In the genomic region with DNA sequence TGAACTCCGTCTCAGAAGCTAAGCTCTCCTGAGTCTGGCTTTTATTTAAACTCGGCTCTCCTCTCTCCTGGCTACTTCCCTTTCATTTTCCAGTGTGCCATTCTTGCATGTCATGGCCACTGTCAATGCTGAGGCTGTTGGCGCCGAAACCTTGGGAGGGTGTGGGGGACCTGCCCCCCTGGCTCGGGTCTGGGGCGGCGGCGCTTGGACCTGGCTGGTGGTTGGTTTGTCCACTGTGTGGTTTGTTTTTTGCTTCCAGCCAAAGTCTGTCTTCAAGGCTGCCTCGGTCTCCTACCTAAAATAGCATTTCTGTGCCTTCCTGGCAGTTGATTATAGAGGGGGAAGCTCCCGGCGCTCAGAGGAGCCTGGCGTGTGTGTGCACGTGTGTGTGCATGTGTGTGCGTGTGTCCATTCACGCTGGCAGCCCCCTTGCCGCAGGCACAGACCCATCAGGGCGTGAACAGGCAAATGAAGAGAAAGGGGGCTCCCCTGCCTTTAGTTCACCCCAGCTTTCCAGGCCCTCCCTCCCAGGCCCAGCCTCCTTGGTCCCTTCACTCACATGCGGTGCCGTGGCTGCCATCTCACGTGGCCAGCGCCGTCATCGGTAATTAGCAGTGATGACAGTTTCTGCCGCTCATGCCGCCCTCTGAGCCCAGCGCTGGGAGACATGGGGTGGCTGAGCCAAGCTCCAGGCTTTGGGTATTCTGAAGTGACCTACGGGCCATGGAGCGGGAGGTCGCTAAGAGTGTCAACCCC, we compare ENCODE assay signal across 8 cellular contexts.
A peak's percentile ranks its signal among the peaks of the same experiment; 100 is the strongest.
DNase-seq lines count a peak whose midpoint lies in the region; ATAC-seq and TF ChIP-seq lines count a peak whose summit lies in the region.

No MANE protein-coding gene starts in this region.

- TF ChIP-seq CTCF in foreskin keratinocyte (conservative IDR thresholded peaks at IDR 0.05): no peak

- no peaks in the 10 kb centered on the region for H3K36me3 Mint-ChIP-seq in stimulated activated memory B cell treated with anti-CD40 and anti-IgM and Interleukin-4, amounts not matched to agents 10 μg/mL and 1 μg/mL and 100 μg/mL, for 72 hours

- in situ Hi-C loops in SK-MEL-5 (cut with HindIII; ENCODE audit: low pct_unique_long_range_greater_than_20kb, low sequenced_read_pairs): no loop called here

- peak overlapping the region; percentile 96 for H3K4me3 Mint-ChIP-seq in stimulated activated memory B cell treated with anti-CD40 and anti-IgM and Interleukin-4, amounts not matched to agents 10 μg/mL and 1 μg/mL and 100 μg/mL, for 72 hours

- H3K9me3 Mint-ChIP-seq in stimulated activated memory B cell treated with anti-CD40 and anti-IgM and Interleukin-4, amounts not matched to agents 10 μg/mL and 1 μg/mL and 100 μg/mL, for 72 hours: no peaks in the 10 kb centered on the region

- DNase-seq in cardiac septum (ENCODE audit: low spot score): peak; percentile 71
- no peak for DNase-seq in left ventricle myocardium superior
- DNase-seq in SK-MEL-5 (ENCODE audit: low read depth, low spot score): peak; percentile 79
- DNase-seq in foreskin keratinocyte: peak in 1 of 2 donors; percentile 50
- no peak for DNase-seq in activated gamma-delta T cell (lab: John Stamatoyannopoulos, UW)
- DNase-seq in NCI-H2029 treated with DMSO at 0.1 percent for 48 hours (lab: John Stamatoyannopoulos, UW): no peak

- no peaks in the 10 kb centered on the region for H3K27me3 ChIP-seq in foreskin keratinocyte

- peak overlapping the region; percentile 95 for H3K27ac Mint-ChIP-seq in stimulated activated memory B cell treated with anti-CD40 and anti-IgM and Interleukin-4, amounts not matched to agents 10 μg/mL and 1 μg/mL and 100 μg/mL, for 72 hours

- intact Hi-C loops in cardiac septum (cut with DNase I): no loop called here
- intact Hi-C loops in left ventricle myocardium superior (cut with micrococcal nuclease): loop anchor here (10.0 kb wide), 1 partner anchor 104 kb away; no protein-coding TSS in a partner anchor

- H3K27me3 Mint-ChIP-seq in stimulated activated memory B cell treated with anti-CD40 and anti-IgM and Interleukin-4, amounts not matched to agents 10 μg/mL and 1 μg/mL and 100 μg/mL, for 72 hours: no peaks in the 10 kb centered on the region

- peak overlapping the region; percentile 98 for H3K27ac ChIP-seq in foreskin keratinocyte

- peaks cover 14% of the 10 kb centered on the region for H3K4me1 ChIP-seq in foreskin keratinocyte

- H3K4me1 Mint-ChIP-seq in stimulated activated memory B cell treated with anti-CD40 and anti-IgM and Interleukin-4, amounts not matched to agents 10 μg/mL and 1 μg/mL and 100 μg/mL, for 72 hours: peaks cover 95% of the 10 kb centered on the region

- ATAC-seq in left ventricle myocardium superior (no peak), foreskin keratinocyte (peak; percentile 14), HG03139 (IDR thresholded peaks at IDR 0.05; ENCODE audit: unreplicated experiment) (no peak)
- peak; percentile 48 for ATAC-seq in stimulated activated memory B cell treated with anti-CD40 and anti-IgM and Interleukin-4, amounts not matched to agents 10 μg/mL and 1 μg/mL and 100 μg/mL, for 72 hours

Comparison
In these comparisons a context has a peak if more than half of its experiments do, and no peak if none do; other contexts are left out.
1. DNase-seq: peak in cardiac septum (single experiment) and SK-MEL-5 (single experiment); none in left ventricle myocardium superior (single experiment), activated gamma-delta T cell (single experiment) and NCI-H2029 treated with DMSO at 0.1 percent for 48 hours (single experiment).
2. ATAC-seq: peak in foreskin keratinocyte (single experiment) and stimulated activated memory B cell treated with anti-CD40 and anti-IgM and Interleukin-4, amounts not matched to agents 10 μg/mL and 1 μg/mL and 100 μg/mL, for 72 hours (single experiment); none in left ventricle myocardium superior (single experiment) and HG03139 (single experiment).